ENCODE assay signal across 8 cellular contexts in the genomic region with DNA sequence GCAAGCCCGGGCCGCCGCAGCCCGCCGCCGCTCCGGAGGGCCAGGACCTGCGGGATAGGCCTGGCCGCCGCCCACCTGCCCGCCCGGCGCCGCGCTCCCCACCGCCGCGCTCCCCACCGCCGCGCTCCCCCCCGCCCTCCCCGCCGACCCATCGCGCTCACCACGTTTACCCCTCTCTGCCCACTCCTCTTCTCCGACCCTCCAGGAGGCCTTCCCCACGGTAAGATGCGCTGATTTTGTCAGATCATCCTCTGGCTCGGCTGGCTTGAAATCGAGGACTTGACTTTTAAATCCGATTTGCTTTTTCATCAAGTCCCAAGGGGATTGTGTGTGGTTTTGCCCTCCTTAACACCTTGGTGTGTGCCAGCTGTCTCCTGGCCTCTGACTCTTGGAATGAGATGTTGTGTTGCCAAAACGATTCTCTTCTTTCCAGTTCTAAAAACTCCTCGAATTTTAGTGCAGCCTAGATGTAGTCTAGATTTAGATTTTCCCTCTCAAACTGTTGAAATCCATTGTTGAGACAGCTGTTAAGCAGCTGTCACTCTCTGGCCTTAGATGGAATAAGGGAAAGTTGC. TPM values are rescaled to one million over a fixed set of nuclear protein-coding genes. Genes with fewer than 3 reads are reported as not detected.
DNase-seq lines count a peak whose midpoint lies in the region; ATAC-seq and TF ChIP-seq lines count a peak whose summit lies in the region.

No MANE protein-coding gene starts in this region.

- no peaks in the 10 kb centered on the region for H3K9me3 Mint-ChIP-seq in activated CD8-positive, alpha-beta T cell treated with anti-CD3 and anti-CD28 coated beads, Interleukin-2, amount 10 ng/mL, durations not matched to agents 7 days and 5 days (ENCODE audit: insufficient read depth)

- H3K36me3 Mint-ChIP-seq in activated CD8-positive, alpha-beta T cell treated with anti-CD3 and anti-CD28 coated beads, Interleukin-2, amount 10 ng/mL, durations not matched to agents 7 days and 5 days (ENCODE audit: low read depth): peaks cover 55% of the 10 kb centered on the region

- no peak for DNase-seq in AG09309 (ENCODE audit: low read depth)
- DNase-seq in HAP-1 (ENCODE audit: low spot score in 2 of 2): no peak
- no peak for DNase-seq in activated CD8-positive, alpha-beta T cell treated with anti-CD3 and anti-CD28 coated beads, Interleukin-2, amount 10 ng/mL, durations not matched to agents 7 days and 5 days
- no peak for DNase-seq in iPS DF 6.9 (ENCODE audit: low read depth, low spot score)
- DNase-seq in spleen: no peak
- DNase-seq in NCI-H1048 (lab: John Stamatoyannopoulos, UW): no peak
- no peak for DNase-seq in central memory CD4-positive, alpha-beta T cell

- H3K27me3 Mint-ChIP-seq in activated CD8-positive, alpha-beta T cell treated with anti-CD3 and anti-CD28 coated beads, Interleukin-2, amount 10 ng/mL, durations not matched to agents 7 days and 5 days (ENCODE audit: low read depth): no peaks in the 10 kb centered on the region

- TF ChIP-seq CTCF in AG09309 (IDR thresholded peaks at IDR 0.05; ENCODE audit: control insufficient read depth, insufficient read depth, low read depth, low read length, missing control alignments): no peak
- TF ChIP-seq CTCF in spleen (IDR thresholded peaks at IDR 0.05 in 8 of 11, conservative IDR thresholded peaks at IDR 0.05 in 3 of 11): no peak

- peak overlapping the region; percentile 100 for H3K4me3 Mint-ChIP-seq in activated CD8-positive, alpha-beta T cell treated with anti-CD3 and anti-CD28 coated beads, Interleukin-2, amount 10 ng/mL, durations not matched to agents 7 days and 5 days

- ATAC-seq in activated CD8-positive, alpha-beta T cell treated with anti-CD3 and anti-CD28 coated beads, Interleukin-2, amount 10 ng/mL, durations not matched to agents 7 days and 5 days: no peak
- no peak for ATAC-seq in esophagus mucosa

- peaks cover 3% of the 10 kb centered on the region for H3K4me1 ChIP-seq in HAP-1
- no peaks in the 10 kb centered on the region for H3K4me1 ChIP-seq in iPS DF 6.9 (ENCODE audit: control insufficient read depth, insufficient read depth, low read length)
- H3K4me1 ChIP-seq in spleen: peaks cover 18 to 38% (median 28%) of the 10 kb centered on the region in 6 donors

- H3K9me3 ChIP-seq in HAP-1 (no peaks in the 10 kb centered on the region), iPS DF 6.9 (ENCODE audit: control insufficient read depth, insufficient read depth, low read length) (no peaks in the 10 kb centered on the region), spleen (no peaks in the 10 kb centered on the region)

- POLR2A ChIA-PET in activated CD8-positive, alpha-beta T cell treated with anti-CD3 and anti-CD28 coated beads, Interleukin-2, amount 10 ng/mL, durations not matched to agents 7 days and 5 days (lab: Charles Lee): no interaction called here

- H3K27me3 ChIP-seq in HAP-1 (ENCODE audit: low read depth) (no peaks in the 10 kb centered on the region), iPS DF 6.9 (ENCODE audit: control insufficient read depth, insufficient read depth, low read length) (no peaks in the 10 kb centered on the region), spleen (replicated peaks in 1 of 7) (no peaks in the 10 kb centered on the region)

- H3K36me3 ChIP-seq in HAP-1 (replicated peaks) (peaks cover 44% of the 10 kb centered on the region), iPS DF 6.9 (ENCODE audit: control insufficient read depth, insufficient read depth, low read length) (peaks cover 5% of the 10 kb centered on the region; the same call in 1 of the 2 replicates), spleen (peaks cover 5 to 58% (median 40%) of the 10 kb centered on the region in 6 donors)

- H3K4me1 Mint-ChIP-seq in activated CD8-positive, alpha-beta T cell treated with anti-CD3 and anti-CD28 coated beads, Interleukin-2, amount 10 ng/mL, durations not matched to agents 7 days and 5 days (ENCODE audit: low read depth): peaks cover 37% of the 10 kb centered on the region

- H3K4me3 ChIP-seq in AG09309 (ENCODE audit: control insufficient read depth, low read depth, low read length): peak overlapping the region; percentile 72
- H3K4me3 ChIP-seq in HAP-1: peak overlapping the region; percentile 83
- peak overlapping the region; percentile 98; the same call in 1 of the 2 replicates for H3K4me3 ChIP-seq in iPS DF 6.9 (ENCODE audit: low read length)
- H3K4me3 ChIP-seq in spleen: peak overlapping the region; percentile 68 to 94 (median 80)

- H3K27ac ChIP-seq in iPS DF 6.9 (ENCODE audit: low read length) (no peak overlapping the region), spleen (peak overlapping the region; percentile 84 to 96 (median 92))

- WGBS in iPS DF 6.9 (ENCODE audit: insufficient coverage, insufficient read length): no CpG with 5 or more reads among the region's 35 CpGs
- 1 to 2% (median 1%) methylated on average over 11 to 35 of the region's 35 CpGs for WGBS in spleen, 5 donors

- CTCF ChIA-PET in activated CD8-positive, alpha-beta T cell treated with anti-CD3 and anti-CD28 coated beads, Interleukin-2, amount 10 ng/mL, durations not matched to agents 7 days and 5 days (lab: Charles Lee): no interaction called here

- H3K27ac Mint-ChIP-seq in activated CD8-positive, alpha-beta T cell treated with anti-CD3 and anti-CD28 coated beads, Interleukin-2, amount 10 ng/mL, durations not matched to agents 7 days and 5 days: peak overlapping the region; percentile 97

- intact Hi-C loops in spleen (cut with DNase I; ENCODE audit: low total_unique reads): no loop called here

- TF ChIP-seq POLR2A in spleen (IDR thresholded peaks at IDR 0.05): no peak

- in situ Hi-C loops in HAP-1 (cut with MboI; ENCODE audit: low sequenced_read_pairs): loop anchor here (10.0 kb wide), 1 partner anchor 101 kb away; a partner anchor contains a TSS

RNA-seq across cellular contexts. Expression of a gene that starts 0.7 kb away (rescaled TPM):
- 10 to 100 TPM; 58.4 to 63.4 TPM for total RNA-seq in activated CD8-positive, alpha-beta T cell treated with anti-CD3 and anti-CD28 coated beads, Interleukin-2, amount 10 ng/mL, durations not matched to agents 7 days and 5 days
- total RNA-seq in spleen: 10 to 100 TPM; 32.5 to 47.4 (median 40.1) TPM
- 10 to 100 TPM in 2 of 3 donors, 1 to 10 TPM in 1; 8.6 to 16.5 (median 10.2) TPM for polyA plus RNA-seq in spleen
- 23.4 TPM for total RNA-seq in esophagus mucosa

RNA-seq across cellular contexts. Expression of a gene that starts 43.6 kb away (rescaled TPM):
- total RNA-seq in activated CD8-positive, alpha-beta T cell treated with anti-CD3 and anti-CD28 coated beads, Interleukin-2, amount 10 ng/mL, durations not matched to agents 7 days and 5 days: 1 to 10 TPM; 1.4 to 1.7 TPM
- total RNA-seq in spleen (1 to 10 TPM in 3 of 7 donors, under 1 TPM in 1, not detected in 3; 0.23 to 1.4 (median 1.2) TPM), esophagus mucosa (not detected)
- polyA plus RNA-seq in spleen: 1 to 10 TPM in 1 of 3 donors, under 1 TPM in 2; 0.64 to 1.9 (median 0.74) TPM
